ENCODE assay signal across 7 cellular contexts in the genomic region with DNA sequence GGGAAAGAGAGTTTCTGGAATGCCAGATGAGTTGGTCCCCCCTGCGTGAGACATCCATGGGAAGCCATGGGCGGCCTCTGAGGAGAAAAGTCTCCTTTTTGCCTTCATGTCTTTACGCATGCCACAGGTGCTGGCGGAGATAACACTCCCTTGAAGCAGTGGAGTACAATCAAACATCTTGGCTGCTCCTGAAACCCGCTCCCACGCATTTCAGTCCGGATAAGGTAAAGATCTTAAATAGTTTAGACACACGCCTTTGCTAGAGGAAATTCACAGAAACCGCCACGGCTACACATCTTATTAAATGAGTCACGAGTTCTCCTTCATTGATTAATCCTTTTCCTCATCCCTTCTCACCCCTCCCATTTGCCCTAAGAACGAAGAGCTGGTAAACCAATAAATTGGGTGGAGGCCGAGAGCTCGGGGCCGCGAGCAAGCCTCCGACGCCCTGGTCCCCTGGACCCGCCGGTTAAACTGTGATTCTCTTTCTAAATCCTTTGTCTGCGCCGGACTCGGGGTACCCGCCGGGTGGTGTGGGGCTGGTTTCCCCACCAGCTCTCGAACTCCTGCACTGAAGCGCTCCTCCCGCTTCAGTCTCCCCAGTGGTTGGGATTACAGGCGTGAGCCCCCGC. TPM values are rescaled to one million over a fixed set of nuclear protein-coding genes. Genes with fewer than 3 reads are reported as not detected.
DNase-seq lines count a peak whose midpoint lies in the region; ATAC-seq, FAIRE-seq and TF ChIP-seq lines count a peak whose summit lies in the region.

No MANE protein-coding gene starts in this region.

- H3K36me3 Mint-ChIP-seq in activated naive CD8-positive, alpha-beta T cell treated with anti-CD3 and anti-CD28 coated beads, Interleukin-2, amount 50 U/mL, for 24 hours (ENCODE audit: low read depth), result no peaks in the 10 kb centered on the region

- no peak for TF ChIP-seq CTCF in kidney (IDR thresholded peaks at IDR 0.05; ENCODE audit: borderline replicate concordance, extremely low read depth, insufficient read depth)

- H3K27ac ChIP-seq in kidney (ENCODE audit: low read depth in 2 of 2, low read length in 2 of 2), result no peak overlapping the region

- H3K27ac Mint-ChIP-seq in activated naive CD8-positive, alpha-beta T cell treated with anti-CD3 and anti-CD28 coated beads, Interleukin-2, amount 50 U/mL, for 24 hours, result peak overlapping the region; percentile 24

- H3K9me3 ChIP-seq in kidney (ENCODE audit: control insufficient read depth in 1 of 2, low read length in 2 of 2), result no peaks in the 10 kb centered on the region

- no peaks in the 10 kb centered on the region for H3K4me1 ChIP-seq in kidney (ENCODE audit: control insufficient read depth in 1 of 2, insufficient read depth in 1 of 2, low read depth in 1 of 2, low read length in 2 of 2)

- DNase-seq in NCI-H226 (peak; percentile 65), kidney (no peak), NCI-H1436 (lab: John Stamatoyannopoulos, UW) (no peak), GM19239 (ENCODE audit: insufficient read length, low spot score) (no peak), NCI-H2081 treated with DMSO at 0.1 percent for 48 hours (lab: John Stamatoyannopoulos, UW) (no peak)
- DNase-seq in activated naive CD8-positive, alpha-beta T cell treated with anti-CD3 and anti-CD28 coated beads, Interleukin-2, amount 50 U/mL, for 24 hours, result peak; percentile 25
- DNase-seq in stimulated activated CD4-positive, alpha-beta T cell treated with anti-CD3 and anti-CD28 coated beads, Interleukin-1b, Interleukin-23, amount 100 ng/mL, for 48 hours, result peak; percentile 54

- H3K9ac ChIP-seq in kidney (ENCODE audit: low read length in 2 of 2), result peak overlapping the region in 1 of 2 donors; percentile 69

- ATAC-seq in activated naive CD8-positive, alpha-beta T cell treated with anti-CD3 and anti-CD28 coated beads, Interleukin-2, amount 50 U/mL, for 24 hours, result peak; percentile 31

- no peaks in the 10 kb centered on the region for H3K36me3 ChIP-seq in kidney (ENCODE audit: control insufficient read depth in 1 of 2, insufficient read depth in 2 of 2, low read length in 2 of 2)

- H3K4me3 Mint-ChIP-seq in activated naive CD8-positive, alpha-beta T cell treated with anti-CD3 and anti-CD28 coated beads, Interleukin-2, amount 50 U/mL, for 24 hours, result peak overlapping the region; percentile 77

- intact Hi-C loops in kidney (cut with DNase I), result no loop called here

- peaks cover 46% of the 10 kb centered on the region for H3K27me3 Mint-ChIP-seq in activated naive CD8-positive, alpha-beta T cell treated with anti-CD3 and anti-CD28 coated beads, Interleukin-2, amount 50 U/mL, for 24 hours

- H3K9me3 Mint-ChIP-seq in activated naive CD8-positive, alpha-beta T cell treated with anti-CD3 and anti-CD28 coated beads, Interleukin-2, amount 50 U/mL, for 24 hours, result peaks cover 4% of the 10 kb centered on the region

- FAIRE-seq in kidney (lab: Jason Lieb, UNC), result no peak
- no peak for FAIRE-seq in GM19239 (lab: Jason Lieb, UNC)

- H3K4me3 ChIP-seq in kidney (ENCODE audit: low read length in 2 of 2), result peak overlapping the region; percentile 50 to 64

- peaks cover 10% of the 10 kb centered on the region for H3K4me1 Mint-ChIP-seq in activated naive CD8-positive, alpha-beta T cell treated with anti-CD3 and anti-CD28 coated beads, Interleukin-2, amount 50 U/mL, for 24 hours

RNA-seq across cellular contexts. Expression of a gene that starts 6.6 kb away (rescaled TPM):
- total RNA-seq in kidney, result 7.8 TPM
- polyA plus RNA-seq in kidney (ENCODE audit: insufficient read depth, low read depth, low replicate concordance), result 4.2 TPM

RNA-seq across cellular contexts. Expression of a gene that starts 32.1 kb away (rescaled TPM):
- 2.9 TPM for total RNA-seq in kidney
- 2.0 TPM for polyA plus RNA-seq in kidney (ENCODE audit: insufficient read depth, low read depth, low replicate concordance)

Comparison
In these comparisons a context has a peak if more than half of its experiments do, and no peak if none do; other contexts are left out.
1. DNase-seq: peak in NCI-H226 (single experiment), activated naive CD8-positive, alpha-beta T cell treated with anti-CD3 and anti-CD28 coated beads, Interleukin-2, amount 50 U/mL, for 24 hours (single experiment) and stimulated activated CD4-positive, alpha-beta T cell treated with anti-CD3 and anti-CD28 coated beads, Interleukin-1b, Interleukin-23, amount 100 ng/mL, for 48 hours (single experiment); none in kidney (single experiment), NCI-H1436 (single experiment), GM19239 (single experiment) and NCI-H2081 treated with DMSO at 0.1 percent for 48 hours (single experiment).